ENCODE assay signal across 13 cellular contexts in the genomic region with DNA sequence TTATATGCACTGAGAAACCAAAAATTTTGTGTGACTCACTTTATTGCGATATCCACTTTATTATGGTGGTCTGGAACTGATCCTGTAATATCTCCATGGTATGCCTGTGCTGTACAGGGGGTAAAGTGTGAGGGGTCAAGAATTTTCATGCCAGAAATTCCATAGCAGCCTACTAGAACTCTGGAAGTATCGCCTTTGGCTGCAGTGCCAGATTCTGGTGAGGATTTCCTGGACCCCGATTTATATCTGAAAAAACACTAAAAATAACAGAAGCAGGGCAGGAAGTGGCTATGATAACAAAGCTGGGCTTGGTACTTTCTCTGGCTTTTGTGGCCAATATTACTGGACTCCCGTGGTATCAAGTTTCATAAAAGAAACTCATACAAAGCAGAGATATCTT. TPM values are rescaled to one million over a fixed set of nuclear protein-coding genes. Genes with fewer than 3 reads are reported as not detected.
DNase-seq lines count a peak whose midpoint lies in the region; ATAC-seq, FAIRE-seq and TF ChIP-seq lines count a peak whose summit lies in the region.
"Had no signal": no experiment of that assay in that cellular context is flagged by ENCODE, and none has a peak within 500 bp of the region (broad histone marks: within the 10 kb centered on the region; RNA-seq: fewer than 3 reads in every experiment).

No MANE protein-coding gene starts in this region.

- no peak overlapping the region for H4K8ac ChIP-seq in mesenchymal stem cell (ENCODE audit: low read length)

- H2BK15ac ChIP-seq in mesenchymal stem cell (ENCODE audit: low read depth, poor library complexity, severe bottlenecking), result no peak overlapping the region

- DNase-seq in AG08396 (ENCODE audit: low spot score), result peak; percentile 13
- DNase-seq in astrocyte of the cerebellum (ENCODE audit: low read depth), result peak; percentile 98
- DNase-seq in mesenchymal stem cell, result peak; percentile 48
- DNase-seq in small intestine, result no peak
- DNase-seq in Ammon's horn (ENCODE audit: low spot score), result no peak
- DNase-seq: CD4-positive, alpha-beta memory T cell; midbrain; NCI-H526 had no signal

- no peak overlapping the region for H2BK12ac ChIP-seq in mesenchymal stem cell (ENCODE audit: low read length in 2 of 2)

- H3K36me3 ChIP-seq in KMS-11 (ENCODE audit: insufficient read depth) (no peaks in the 10 kb centered on the region), mesenchymal stem cell (ENCODE audit: control insufficient read depth in 1 of 2, insufficient read depth in 2 of 2, low read depth in 1 of 2, low read length in 2 of 2) (peaks cover 0 to 94% of the 10 kb centered on the region in 2 experiments), small intestine (ENCODE audit: control insufficient read depth in 2 of 2, insufficient read depth in 2 of 2, low read length in 2 of 2) (no peaks in the 10 kb centered on the region)

- H3K27ac ChIP-seq in KMS-11, result no peak overlapping the region
- H3K27ac ChIP-seq in mesenchymal stem cell (ENCODE audit: low read length, poor library complexity, severe bottlenecking), result peak overlapping the region; percentile 70
- no peak overlapping the region for H3K27ac ChIP-seq in small intestine (ENCODE audit: low read depth in 1 of 2, low read length in 1 of 2)

- H2AFZ ChIP-seq in KMS-11 (ENCODE audit: low read depth), result no peak overlapping the region
- H2AFZ ChIP-seq in mesenchymal stem cell (ENCODE audit: low read depth, low read length), result no peak overlapping the region

- H3K79me1 ChIP-seq in mesenchymal stem cell (replicated peaks; ENCODE audit: low read length, poor library complexity, severe bottlenecking), result no peaks in the 10 kb centered on the region

- in situ Hi-C loops in astrocyte of the cerebellum (cut with HindIII; ENCODE audit: low sequenced_read_pairs), result no loop called here

- ATAC-seq in HG03025 (IDR thresholded peaks at IDR 0.05; ENCODE audit: low FRiP score, unreplicated experiment) (no peak), HG02852 (IDR thresholded peaks at IDR 0.05; ENCODE audit: unreplicated experiment) (no peak)
- ATAC-seq: K562; stimulated activated memory B cell treated with anti-CD40 and anti-IgM and Interleukin-4, amounts not matched to agents 10 μg/mL and 1 μg/mL and 100 μg/mL, for 72 hours had no signal

- no peak for TF ChIP-seq CTCF in KMS-11 (conservative IDR thresholded peaks at IDR 0.05; ENCODE audit: low read depth, low read length)
- no peak for TF ChIP-seq CTCF in astrocyte of the cerebellum (IDR thresholded peaks at IDR 0.05; ENCODE audit: low read depth, low read length, missing control alignments)

- H3K27me3 ChIP-seq in KMS-11 (ENCODE audit: insufficient read depth, low read depth) (no peaks in the 10 kb centered on the region), mesenchymal stem cell (ENCODE audit: control insufficient read depth in 1 of 2, insufficient read depth in 1 of 2, low read length in 2 of 2) (no peaks in the 10 kb centered on the region), small intestine (ENCODE audit: control insufficient read depth in 2 of 2, insufficient read depth in 2 of 2, low read length in 2 of 2) (no peaks in the 10 kb centered on the region)

- H3K4me2 ChIP-seq in KMS-11 (peak overlapping the region; percentile 42), mesenchymal stem cell (ENCODE audit: low read length, poor library complexity, severe bottlenecking) (no peak overlapping the region)

- H4K20me1 ChIP-seq in KMS-11 (ENCODE audit: insufficient read depth), result no peaks in the 10 kb centered on the region

- H3K9me3 ChIP-seq in mesenchymal stem cell (ENCODE audit: control insufficient read depth, low read length), result no peaks in the 10 kb centered on the region
- H3K9me3 ChIP-seq in small intestine (ENCODE audit: control insufficient read depth, low read depth), result no peaks in the 10 kb centered on the region

- H3K4me3 ChIP-seq in KMS-11 (IDR thresholded peaks at IDR 0.05; ENCODE audit: insufficient read depth, low read depth, low read length) (no peak overlapping the region), astrocyte of the cerebellum (ENCODE audit: low read depth, low read length) (no peak overlapping the region), mesenchymal stem cell (ENCODE audit: insufficient read depth in 1 of 2, low read depth in 1 of 2, low read length in 2 of 2) (no peak overlapping the region), small intestine (ENCODE audit: low read depth in 1 of 2, low read length in 2 of 2) (no peak overlapping the region)
- H3K4me3 ChIP-seq: K562 had no signal

- H4K91ac ChIP-seq in mesenchymal stem cell (ENCODE audit: low read length), result no peak overlapping the region

- no peak overlapping the region for H3K14ac ChIP-seq in mesenchymal stem cell (ENCODE audit: low read length in 2 of 2)

- H3K23ac ChIP-seq in mesenchymal stem cell (ENCODE audit: low read length in 2 of 2), result no peak overlapping the region

- no peaks in the 10 kb centered on the region for H3K79me2 ChIP-seq in KMS-11 (ENCODE audit: insufficient read depth, low read depth)

- H3K4me1 ChIP-seq in KMS-11 (ENCODE audit: low read depth, poor library complexity, severe bottlenecking) (peaks cover 17% of the 10 kb centered on the region), mesenchymal stem cell (ENCODE audit: control insufficient read depth, insufficient read depth, low read depth, low read length) (peaks cover 2% of the 10 kb centered on the region), small intestine (ENCODE audit: control insufficient read depth in 2 of 2, insufficient read depth in 1 of 2, low read depth in 1 of 2, low read length in 1 of 2) (no peaks in the 10 kb centered on the region)

- no peak overlapping the region for H3K4ac ChIP-seq in mesenchymal stem cell (ENCODE audit: low read depth in 1 of 2, low read length in 2 of 2)

- H2BK120ac ChIP-seq in mesenchymal stem cell (ENCODE audit: low read depth, low read length), result no peak overlapping the region

- H3K9ac ChIP-seq in KMS-11 (no peak overlapping the region), mesenchymal stem cell (ENCODE audit: low read length) (peak overlapping the region; percentile 84)

- H2AK5ac ChIP-seq in mesenchymal stem cell (ENCODE audit: low read length, severe bottlenecking), result no peak overlapping the region

- no peak for FAIRE-seq in small intestine (lab: Jason Lieb, UNC)
- FAIRE-seq: K562 had no signal

- WGBS in mesenchymal stem cell, result 74% methylated on average over 2 of the region's 4 CpGs
- WGBS in small intestine, 3 donors, result 53 to 68% (median 62%) methylated on average over 4 of the region's 4 CpGs

- no peak overlapping the region for H3K18ac ChIP-seq in mesenchymal stem cell (ENCODE audit: low read depth in 1 of 2, low read length in 2 of 2)

- H2BK5ac ChIP-seq in mesenchymal stem cell (ENCODE audit: low read depth, low read length, poor library complexity, severe bottlenecking), result no peak overlapping the region

RNA-seq across cellular contexts. Expression of a gene that starts 36.4 kb away (rescaled TPM):
- polyA plus RNA-seq in mesenchymal stem cell (2013, experiment 1 of 2), result 220 TPM
- 229 TPM for polyA plus RNA-seq in mesenchymal stem cell (2013, experiment 2 of 2)
- polyA plus RNA-seq in small intestine, result 10 to 100 TPM in 1 of 3 donors, 1 to 10 TPM in 2; 2.5 to 14.5 (median 3.0) TPM

RNA-seq across cellular contexts. Expression of a gene that starts 42.7 kb away (rescaled TPM):
- 22.8 TPM for polyA plus RNA-seq in mesenchymal stem cell (2013, experiment 1 of 2)
- 25.0 TPM for polyA plus RNA-seq in mesenchymal stem cell (2013, experiment 2 of 2)
- polyA plus RNA-seq in small intestine, result 10 to 100 TPM in 1 of 3 donors, 1 to 10 TPM in 2; 6.2 to 19.1 (median 9.2) TPM

RNA-seq across cellular contexts. Expression of a gene that starts 42.8 kb away (rescaled TPM):
- polyA plus RNA-seq in mesenchymal stem cell (2013, experiment 1 of 2), result 51.1 TPM
- polyA plus RNA-seq in mesenchymal stem cell (2013, experiment 2 of 2), result 54.1 TPM
- 10 to 100 TPM; 60.4 to 73.0 (median 66.6) TPM for polyA plus RNA-seq in small intestine

Comparison
In these comparisons a context has a peak if more than half of its experiments do, and no peak if none do; other contexts are left out.
1. DNase-seq: peak in AG08396 (single experiment), astrocyte of the cerebellum (single experiment) and mesenchymal stem cell (single experiment); none in small intestine (single experiment) and Ammon's horn (single experiment).